Comparison of ENCODE assay signal across 8 cellular contexts in the genomic region with DNA sequence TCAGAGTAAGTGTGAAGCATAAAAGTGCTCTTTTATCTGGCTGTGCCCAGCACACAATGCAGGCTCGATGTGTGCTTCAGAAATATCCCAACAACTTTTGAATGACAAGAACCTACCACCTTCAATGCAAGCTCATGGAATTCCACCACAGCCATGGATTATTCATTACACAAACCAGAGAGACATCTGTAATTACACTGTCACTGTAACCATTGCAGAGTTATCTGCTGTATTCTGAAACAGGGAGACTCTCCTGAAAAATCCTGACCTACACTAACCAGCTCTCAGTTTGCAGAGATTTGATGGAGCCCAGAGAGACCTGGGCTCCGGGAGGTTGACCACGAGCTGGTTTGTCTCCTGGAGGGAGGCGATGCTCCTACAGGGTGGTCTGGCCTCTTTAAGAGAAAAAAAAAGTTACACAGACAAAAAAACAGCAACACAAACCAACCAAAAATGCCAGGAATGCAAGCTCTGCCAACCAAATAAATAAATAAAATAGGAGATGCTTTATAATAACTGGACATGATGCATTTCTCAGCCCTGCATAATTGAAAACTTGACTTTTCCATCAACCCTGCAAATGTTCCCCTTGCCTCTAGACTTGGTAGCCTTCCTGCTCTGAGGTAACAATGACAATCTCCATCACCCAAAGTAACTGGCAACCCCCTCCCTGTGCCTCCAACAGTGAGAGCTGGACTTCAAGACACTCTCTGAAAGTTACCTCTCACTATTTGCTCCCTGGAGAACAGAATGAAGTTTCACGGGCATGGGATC.
A peak's percentile ranks its signal among the peaks of the same experiment; 100 is the strongest.
DNase-seq lines count a peak whose midpoint lies in the region; ATAC-seq and TF ChIP-seq lines count a peak whose summit lies in the region.

No MANE protein-coding gene starts in this region.

- peak overlapping the region in 5 of 11 experiments; percentile 59 to 98 (median 95); a peak in 8 of 22 replicates for H3K9ac ChIP-seq in BLaER1 treated with 17β-estradiol and CSF1 and Interleukin-3, amounts not matched to agents 10 nM and 100 nM
- H3K9ac ChIP-seq in Karpas-422 (ENCODE audit: low read length): peak overlapping the region; percentile 96

- TF ChIP-seq CTCF in nephron progenitor cell (IDR thresholded peaks at IDR 0.05): no peak

- no peaks in the 10 kb centered on the region for H3K27me3 Mint-ChIP-seq in central memory CD8-positive, alpha-beta T cell
- peaks cover 45% of the 10 kb centered on the region for H3K27me3 Mint-ChIP-seq in nephron progenitor cell (ENCODE audit: low read depth, poor library complexity)

- peaks cover 59 to 92% (median 81%) of the 10 kb centered on the region in 11 experiments; a peak in 21 of 22 replicates for H4K20me1 ChIP-seq in BLaER1 treated with 17β-estradiol and CSF1 and Interleukin-3, amounts not matched to agents 10 nM and 100 nM
- peaks cover 52% of the 10 kb centered on the region for H4K20me1 ChIP-seq in Karpas-422 (ENCODE audit: insufficient read depth, low read depth, low read length)

- H3K9me3 Mint-ChIP-seq in central memory CD8-positive, alpha-beta T cell: no peaks in the 10 kb centered on the region
- no peaks in the 10 kb centered on the region for H3K9me3 Mint-ChIP-seq in nephron progenitor cell

- peaks cover 48 to 78% (median 59%) of the 10 kb centered on the region in 10 experiments for H3K4me1 ChIP-seq in BLaER1 treated with 17β-estradiol and CSF1 and Interleukin-3, amounts not matched to agents 10 nM and 100 nM
- peaks cover 75% of the 10 kb centered on the region for H3K4me1 ChIP-seq in Karpas-422 (ENCODE audit: low read length)

- H3K79me2 ChIP-seq in Karpas-422 (ENCODE audit: low read length): peaks cover 94% of the 10 kb centered on the region

- H3K9me3 ChIP-seq in BLaER1 treated with 17β-estradiol and CSF1 and Interleukin-3, amounts not matched to agents 10 nM and 100 nM (replicated peaks in 1 of 11): no peaks in the 10 kb centered on the region; a peak in 1 of 22 replicates
- no peaks in the 10 kb centered on the region for H3K9me3 ChIP-seq in Karpas-422 (ENCODE audit: low read length)

- H3K27me3 ChIP-seq in BLaER1 treated with 17β-estradiol and CSF1 and Interleukin-3, amounts not matched to agents 10 nM and 100 nM: no peaks in the 10 kb centered on the region
- H3K27me3 ChIP-seq in Karpas-422 (ENCODE audit: low read length): no peaks in the 10 kb centered on the region

- no peak for ATAC-seq in central memory CD8-positive, alpha-beta T cell (replicated peaks; ENCODE audit: extremely low read depth, poor library complexity, severe bottlenecking)
- ATAC-seq in HG03571 (IDR thresholded peaks at IDR 0.05; ENCODE audit: unreplicated experiment) (no peak), HG02763 (IDR thresholded peaks at IDR 0.05; ENCODE audit: unreplicated experiment) (no peak)

- DNase-seq in Karpas-422 (peak; percentile 40), nephron progenitor cell (no peak), DMS53 treated with DMSO at 0.1 percent for 48 hours (lab: John Stamatoyannopoulos, UW; ENCODE audit: unreplicated experiment) (no peak), NCI-H1105 treated with DMSO at 0.1 percent for 48 hours (lab: John Stamatoyannopoulos, UW) (no peak)
- DNase-seq in central memory CD8-positive, alpha-beta T cell (ENCODE audit: low spot score in 2 of 2): no peak

- no peak overlapping the region for H2AFZ ChIP-seq in Karpas-422 (ENCODE audit: low read length)

- peaks cover 61% of the 10 kb centered on the region for H3K4me1 Mint-ChIP-seq in central memory CD8-positive, alpha-beta T cell
- peaks cover 59% of the 10 kb centered on the region for H3K4me1 Mint-ChIP-seq in nephron progenitor cell

- no peak overlapping the region for H3K27ac ChIP-seq in BLaER1 treated with 17β-estradiol and CSF1 and Interleukin-3, amounts not matched to agents 10 nM and 100 nM
- H3K27ac ChIP-seq in Karpas-422 (ENCODE audit: low read length): peak overlapping the region; percentile 96

- H3K4me2 ChIP-seq in BLaER1 treated with 17β-estradiol and CSF1 and Interleukin-3, amounts not matched to agents 10 nM and 100 nM: peak overlapping the region; percentile 81 to 96 (median 89)
- peak overlapping the region; percentile 78 for H3K4me2 ChIP-seq in Karpas-422 (ENCODE audit: low read depth, low read length, poor library complexity, severe bottlenecking)

- H3K36me3 Mint-ChIP-seq in central memory CD8-positive, alpha-beta T cell (ENCODE audit: insufficient read depth): peaks cover 93% of the 10 kb centered on the region
- H3K36me3 Mint-ChIP-seq in nephron progenitor cell (ENCODE audit: low read depth): peaks cover 21% of the 10 kb centered on the region

- H3K27ac Mint-ChIP-seq in central memory CD8-positive, alpha-beta T cell (ENCODE audit: low read depth): peak overlapping the region; percentile 91
- H3K27ac Mint-ChIP-seq in nephron progenitor cell: no peak overlapping the region

- H3K4me3 Mint-ChIP-seq in central memory CD8-positive, alpha-beta T cell: peak overlapping the region; percentile 98
- H3K4me3 Mint-ChIP-seq in nephron progenitor cell: peak overlapping the region; percentile 39

- peaks cover 16 to 68% (median 64%) of the 10 kb centered on the region in 11 experiments for H3K36me3 ChIP-seq in BLaER1 treated with 17β-estradiol and CSF1 and Interleukin-3, amounts not matched to agents 10 nM and 100 nM
- H3K36me3 ChIP-seq in Karpas-422 (ENCODE audit: insufficient read depth, low read length): peaks cover 46% of the 10 kb centered on the region

- H3K4me3 ChIP-seq in BLaER1 treated with 17β-estradiol and CSF1 and Interleukin-3, amounts not matched to agents 10 nM and 100 nM: peak overlapping the region in 7 of 10 experiments; percentile 11 to 94 (median 89); a peak in 9 of 20 replicates
- peak overlapping the region; percentile 93 for H3K4me3 ChIP-seq in Karpas-422 (ENCODE audit: low read length)

- H3K9me2 ChIP-seq in Karpas-422 (replicated peaks; ENCODE audit: insufficient read depth, low read length): no peaks in the 10 kb centered on the region
